Comparison of ENCODE assay signal across 8 cellular contexts in the genomic region with DNA sequence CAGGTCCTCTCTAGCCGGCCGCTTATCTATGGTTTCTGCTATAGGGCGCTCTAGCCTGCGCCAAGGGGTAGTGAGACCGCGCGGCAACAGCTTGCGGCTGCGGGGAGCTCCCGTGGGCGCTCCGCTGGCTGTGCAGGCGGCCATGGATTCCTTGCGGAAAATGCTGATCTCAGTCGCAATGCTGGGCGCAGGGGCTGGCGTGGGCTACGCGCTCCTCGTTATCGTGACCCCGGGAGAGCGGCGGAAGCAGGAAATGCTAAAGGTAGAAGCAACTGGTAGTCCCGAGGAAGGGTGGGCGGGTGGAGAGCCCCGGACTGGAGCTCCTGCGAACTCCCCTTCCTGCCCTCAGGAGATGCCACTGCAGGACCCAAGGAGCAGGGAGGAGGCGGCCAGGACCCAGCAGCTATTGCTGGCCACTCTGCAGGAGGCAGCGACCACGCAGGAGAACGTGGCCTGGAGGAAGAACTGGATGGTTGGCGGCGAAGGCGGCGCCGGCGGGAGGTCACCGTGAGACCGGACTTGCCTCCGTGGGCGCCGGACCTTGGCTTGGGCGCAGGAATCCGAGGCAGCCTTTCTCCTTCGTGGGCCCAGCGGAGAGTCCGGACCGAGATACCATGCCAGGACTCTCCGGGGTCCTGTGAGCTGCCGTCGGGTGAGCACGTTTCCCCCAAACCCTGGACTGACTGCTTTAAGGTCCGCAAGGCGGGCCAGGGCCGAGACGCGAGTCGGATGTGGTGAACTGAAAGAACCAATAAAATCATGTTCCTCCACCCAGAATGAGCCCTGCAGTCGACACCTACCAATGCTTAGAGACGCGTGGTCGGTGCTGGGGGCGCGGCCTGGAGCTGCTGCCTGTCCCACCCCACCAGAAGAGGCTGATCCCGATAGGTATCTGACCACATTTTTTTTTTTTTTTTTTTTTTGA. TPM values are rescaled to one million over a fixed set of nuclear protein-coding genes. Genes with fewer than 3 reads are reported as not detected.
DNase-seq lines count a peak whose midpoint lies in the region; ATAC-seq and TF ChIP-seq lines count a peak whose summit lies in the region.

TSS of gene LBHD1 (minus strand) at position 664 of the 925 bp plus-strand sequence. CDS start 2,236 bp downstream, outside the sequence.
A gene with protein sequence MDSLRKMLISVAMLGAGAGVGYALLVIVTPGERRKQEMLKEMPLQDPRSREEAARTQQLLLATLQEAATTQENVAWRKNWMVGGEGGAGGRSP (plus strand): TSS at position 70 of the 925 bp plus-strand sequence. CDS start 73 bp downstream, at position 143.

- ATAC-seq in GM21576 (IDR thresholded peaks at IDR 0.05; ENCODE audit: unreplicated experiment): peak; percentile 51

- peaks cover 8% of the 10 kb centered on the region; the same call in 1 of the 2 replicates for H3K36me3 ChIP-seq in Karpas-422 (ENCODE audit: insufficient read depth, low read length)
- H3K36me3 ChIP-seq in stomach: peaks cover 14 to 45% (median 40%) of the 10 kb centered on the region in 4 donors

- H3K9me3 ChIP-seq in Karpas-422 (ENCODE audit: low read length): no peaks in the 10 kb centered on the region
- H3K9me3 ChIP-seq in stomach: no peaks in the 10 kb centered on the region

- H3K36me3 Mint-ChIP-seq in nephron progenitor cell (ENCODE audit: low read depth): peaks cover 29% of the 10 kb centered on the region

- H3K4me1 ChIP-seq in Karpas-422 (ENCODE audit: low read length) (peaks cover 39% of the 10 kb centered on the region), stomach (peaks cover 41 to 74% (median 63%) of the 10 kb centered on the region in 4 donors)

- H3K27me3 ChIP-seq in Karpas-422 (ENCODE audit: low read length) (no peaks in the 10 kb centered on the region), stomach (no peaks in the 10 kb centered on the region)

- no peaks in the 10 kb centered on the region for H3K27me3 Mint-ChIP-seq in nephron progenitor cell (ENCODE audit: low read depth, poor library complexity)

- no peak for TF ChIP-seq CTCF in nephron progenitor cell (IDR thresholded peaks at IDR 0.05)
- TF ChIP-seq CTCF in stomach (IDR thresholded peaks at IDR 0.05): no peak

- peak within 1 kb of the TSS; percentile 93 for H3K4me2 ChIP-seq in Karpas-422 (ENCODE audit: low read depth, low read length, poor library complexity, severe bottlenecking)

- H3K4me3 ChIP-seq in Karpas-422 (ENCODE audit: low read length) (peak within 1 kb of the TSS; percentile 95), stomach (peak within 1 kb of the TSS; percentile 76 to 94 (median 89))

- 0 to 1% (median 0%) methylated on average over 54 to 66 of the region's 66 CpGs for WGBS in stomach, 5 donors

- peak in 1 of 4 donors; percentile 25 for TF ChIP-seq POLR2A in stomach (IDR thresholded peaks at IDR 0.05)

- intact Hi-C loops in stomach (cut with DNase I; ENCODE audit: low total_unique reads): no loop called here

- no peak for TF ChIP-seq EP300 in stomach (IDR thresholded peaks at IDR 0.05)

- H3K79me2 ChIP-seq in Karpas-422 (ENCODE audit: low read length): peaks cover 63% of the 10 kb centered on the region

- peak within 1 kb of the TSS; percentile 17; the same call in 1 of the 2 replicates for H2AFZ ChIP-seq in Karpas-422 (ENCODE audit: low read length)

- H3K27ac ChIP-seq in Karpas-422 (ENCODE audit: low read length) (peak within 1 kb of the TSS; percentile 88), stomach (peak within 1 kb of the TSS; percentile 89 to 96 (median 93))

- peak within 1 kb of the TSS; percentile 96 for H3K9ac ChIP-seq in Karpas-422 (ENCODE audit: low read length)

- peaks cover 46% of the 10 kb centered on the region for H3K4me1 Mint-ChIP-seq in nephron progenitor cell

- H3K4me3 Mint-ChIP-seq in nephron progenitor cell: peak within 1 kb of the TSS; percentile 99

- DNase-seq in D341Med (ENCODE audit: low spot score) (peak; percentile 77), Karpas-422 (peak; percentile 96), RPMI8226 (peak; percentile 86), fibroblast of peridontal ligament (ENCODE audit: extremely low read depth) (peak; percentile 88), nephron progenitor cell (peak; percentile 81), stomach (peak; percentile 81)
- peak; percentile 68 for DNase-seq in activated T-helper 9 cell treated with anti-CD3 and anti-CD28 coated beads, Interleukin-2, amount 50 U/mL, for 16 hours (ENCODE audit: low read depth)

- H4K20me1 ChIP-seq in Karpas-422 (ENCODE audit: insufficient read depth, low read depth, low read length): no peaks in the 10 kb centered on the region

- no peaks in the 10 kb centered on the region for H3K9me3 Mint-ChIP-seq in nephron progenitor cell

- peak within 1 kb of the TSS; percentile 98 for H3K27ac Mint-ChIP-seq in nephron progenitor cell

- H3K9me2 ChIP-seq in Karpas-422 (replicated peaks; ENCODE audit: insufficient read depth, low read length): no peaks in the 10 kb centered on the region

RNA-seq across cellular contexts. Expression of gene LBHD1, which starts in this region (rescaled TPM):
- 18.4 and 28.8 TPM in 2 replicates for total RNA-seq in Karpas-422 (2014; rRNA removed; shearing (Covaris generic); ENCODE audit: low replicate concordance)
- 10 to 100 TPM in 3 of 5 donors, 1 to 10 TPM in 1, under 1 TPM in 1; 0.45 to 56.6 (median 10.3) TPM for total RNA-seq in stomach
- 1 to 10 TPM; 4.9 to 6.8 (median 5.5) TPM for polyA plus RNA-seq in stomach

RNA-seq across cellular contexts. Expression of the second gene that starts in this region (rescaled TPM):
- 13.9 and 27.3 TPM in 2 replicates for total RNA-seq in Karpas-422 (2014; rRNA removed; shearing (Covaris generic); ENCODE audit: low replicate concordance)
- 10 to 100 TPM in 2 of 5 donors, 1 to 10 TPM in 3; 4.2 to 49.8 (median 8.1) TPM for total RNA-seq in stomach
- polyA plus RNA-seq in stomach: 10 to 100 TPM; 16.2 to 30.3 (median 20.9) TPM

Comparison
In these comparisons a context has a peak if more than half of its experiments do, and no peak if none do; other contexts are left out.
1. Peak in every context shown above with its lines: DNase-seq, ATAC-seq, H3K4me3 ChIP-seq and H3K27ac ChIP-seq.